Comparison of ENCODE assay signal across 8 cellular contexts in the genomic region with DNA sequence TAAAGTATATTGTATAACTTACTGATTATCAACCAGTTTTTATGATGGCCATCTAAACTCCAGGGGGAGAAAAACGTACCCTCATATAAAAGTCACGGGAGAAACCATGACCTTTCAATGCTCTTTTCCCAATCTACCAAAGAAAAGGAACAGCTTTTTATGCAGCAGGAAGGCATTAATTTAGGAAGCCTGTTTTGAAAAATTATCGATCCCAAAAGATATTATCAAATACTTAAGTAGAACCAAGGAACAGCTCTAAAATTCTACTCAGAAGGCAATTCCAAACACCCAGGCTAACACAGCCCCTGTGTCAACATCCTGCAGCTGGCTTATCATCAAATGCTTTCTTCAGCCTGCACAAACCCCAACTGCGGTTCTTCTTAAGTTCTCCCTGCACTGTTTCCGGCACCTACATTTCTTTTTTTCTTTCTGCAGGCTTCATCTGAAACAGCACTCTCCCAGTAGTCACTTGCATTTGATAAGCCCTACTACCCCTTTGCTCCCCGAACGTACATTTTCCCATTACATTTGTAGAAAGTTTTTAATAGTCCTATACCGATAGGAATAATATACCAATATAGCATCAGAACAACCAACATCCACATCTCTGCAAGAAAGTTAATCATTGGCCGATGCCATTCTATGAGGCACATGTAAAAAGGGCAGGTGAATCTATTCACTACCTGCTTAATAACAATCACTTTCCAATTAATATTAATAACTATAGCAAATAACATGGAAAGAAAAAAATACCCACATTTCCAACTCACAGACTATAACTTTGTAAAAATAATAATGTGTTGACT. TPM values are rescaled to one million over a fixed set of nuclear protein-coding genes. Genes with fewer than 3 reads are reported as not detected.
A peak's percentile ranks its signal among the peaks of the same experiment; 100 is the strongest.
DNase-seq lines count a peak whose midpoint lies in the region; ATAC-seq lines count a peak whose summit lies in the region.

No MANE protein-coding gene starts in this region.

- peak overlapping the region; percentile 81 for H3K4me3 ChIP-seq in CD4-positive, CD25-positive, alpha-beta regulatory T cell (ENCODE audit: low read depth, low read length)
- H3K4me3 ChIP-seq in mucosa of stomach (ENCODE audit: low read length): peak overlapping the region; percentile 2

- peaks cover 42 to 92% (median 68%) of the 10 kb centered on the region in 4 donors for H3K4me1 Mint-ChIP-seq in CD4-positive, CD25-positive, alpha-beta regulatory T cell

- DNase-seq in CD4-positive, CD25-positive, alpha-beta regulatory T cell: peak; percentile 53 to 92 (median 83)
- DNase-seq in activated CD4-positive, alpha-beta T cell treated with anti-CD3 and anti-CD28 coated beads, Interleukin-2, amount 50 U/mL, for 1 hour: peak; percentile 53
- DNase-seq in HuH-7 (ENCODE audit: low spot score): no peak
- no peak for DNase-seq in NCI-H2227 (lab: John Stamatoyannopoulos, UW; ENCODE audit: unreplicated experiment)
- no peak for DNase-seq in Right ventricle myocardium superior

- ATAC-seq in CD4-positive, CD25-positive, alpha-beta regulatory T cell (ENCODE audit: low read depth in 2 of 2): peak; percentile 98 to 99
- ATAC-seq in GM19351 (IDR thresholded peaks at IDR 0.05; ENCODE audit: unreplicated experiment) (peak; percentile 81), HG03342 (IDR thresholded peaks at IDR 0.05; ENCODE audit: unreplicated experiment) (peak; percentile 80), Right ventricle myocardium superior (ENCODE audit: poor library complexity) (no peak)

- peak overlapping the region; percentile 88 to 99 (median 89) for H3K27ac Mint-ChIP-seq in CD4-positive, CD25-positive, alpha-beta regulatory T cell

- H3K9ac ChIP-seq in mucosa of stomach (ENCODE audit: low read length): peak overlapping the region; percentile 12

- H3K4me3 Mint-ChIP-seq in CD4-positive, CD25-positive, alpha-beta regulatory T cell: peak overlapping the region; percentile 72 to 91 (median 86)

- H3K27me3 Mint-ChIP-seq in CD4-positive, CD25-positive, alpha-beta regulatory T cell: no peaks in the 10 kb centered on the region

- peaks cover 79% of the 10 kb centered on the region for H3K4me1 ChIP-seq in CD4-positive, CD25-positive, alpha-beta regulatory T cell (ENCODE audit: control insufficient read depth, insufficient read depth, low read length, poor library complexity, severe bottlenecking)
- peaks cover 17% of the 10 kb centered on the region for H3K4me1 ChIP-seq in mucosa of stomach (ENCODE audit: control insufficient read depth, insufficient read depth, low read length)

- H3K27ac ChIP-seq in CD4-positive, CD25-positive, alpha-beta regulatory T cell (ENCODE audit: insufficient read depth, low read length, poor library complexity, severe bottlenecking): peak overlapping the region; percentile 74

- H3K9me3 Mint-ChIP-seq in CD4-positive, CD25-positive, alpha-beta regulatory T cell: no peaks in the 10 kb centered on the region

- H3K27me3 ChIP-seq in CD4-positive, CD25-positive, alpha-beta regulatory T cell (ENCODE audit: control insufficient read depth, insufficient read depth, low read length): no peaks in the 10 kb centered on the region
- no peaks in the 10 kb centered on the region for H3K27me3 ChIP-seq in mucosa of stomach (ENCODE audit: control insufficient read depth, insufficient read depth, low read length)

- no peaks in the 10 kb centered on the region for H3K36me3 Mint-ChIP-seq in CD4-positive, CD25-positive, alpha-beta regulatory T cell

- intact Hi-C loops in Right ventricle myocardium superior (cut with DNase I): no loop called here

- H3K36me3 ChIP-seq in CD4-positive, CD25-positive, alpha-beta regulatory T cell (ENCODE audit: control insufficient read depth, insufficient read depth, low read length): no peaks in the 10 kb centered on the region
- no peaks in the 10 kb centered on the region for H3K36me3 ChIP-seq in mucosa of stomach (ENCODE audit: control insufficient read depth, insufficient read depth, low read length)

- H3K9me3 ChIP-seq in CD4-positive, CD25-positive, alpha-beta regulatory T cell (ENCODE audit: control insufficient read depth in 2 of 2, low read length in 2 of 2): no peaks in the 10 kb centered on the region
- H3K9me3 ChIP-seq in mucosa of stomach (ENCODE audit: control insufficient read depth, low read length): no peaks in the 10 kb centered on the region

RNA-seq across cellular contexts. Expression of a gene that starts 47.9 kb away (rescaled TPM):
- total RNA-seq in CD4-positive, CD25-positive, alpha-beta regulatory T cell: 156 TPM
- 10 to 100 TPM; 41.3 to 68.8 (median 49.1) TPM for polyA plus RNA-seq in CD4-positive, CD25-positive, alpha-beta regulatory T cell
- 13.9 TPM for total RNA-seq in Right ventricle myocardium superior

Comparison
In these comparisons a context has a peak if more than half of its experiments do, and no peak if none do; other contexts are left out.
1. DNase-seq: peak in CD4-positive, CD25-positive, alpha-beta regulatory T cell (3 of 3) and activated CD4-positive, alpha-beta T cell treated with anti-CD3 and anti-CD28 coated beads, Interleukin-2, amount 50 U/mL, for 1 hour (single experiment); none in HuH-7 (single experiment), NCI-H2227 (single experiment) and Right ventricle myocardium superior (single experiment).
2. RNA of a gene that starts 47.9 kb away (total RNA-seq): 156 TPM in CD4-positive, CD25-positive, alpha-beta regulatory T cell (single experiment); 13.9 TPM in Right ventricle myocardium superior (single experiment); every median in the first group is over 10 times any median in the second.